ENCODE assay signal across 31 cellular contexts in genomic region chr18:48808476-48808875, GRCh38.
DNase-seq lines count a peak whose midpoint lies in the region; ATAC-seq, FAIRE-seq and TF ChIP-seq lines count a peak whose summit lies in the region.
"Had no signal": no experiment of that assay in that cellular context is flagged by ENCODE, and none has a peak within 500 bp of the region (broad histone marks: within the 10 kb centered on the region; RNA-seq: fewer than 3 reads in every experiment).

No MANE protein-coding gene starts in this region.

- DNase-seq in D721Med (ENCODE audit: insufficient read length, low spot score) (no peak), LHCN-M2 (ENCODE audit: low read depth) (peak; percentile 75), dermis blood vessel endothelial cell (peak; percentile 52), medulla oblongata (ENCODE audit: extremely low spot score) (peak; percentile 16), urothelium cell line (ENCODE audit: low spot score) (no peak), NOMO-1 (lab: John Stamatoyannopoulos, UW; ENCODE audit: unreplicated experiment in 2 of 2) (no peak)
- no peak for DNase-seq in activated CD4-positive, alpha-beta T cell treated with anti-CD3 and anti-CD28 coated beads, Interleukin-2, amount 50 U/mL, for 1 hour
- DNase-seq: activated CD4-positive, alpha-beta T cell treated with anti-CD3 and anti-CD28 coated beads, Interleukin-2, amount 50 U/mL, for 4 hours; activated CD4-positive, CD25-positive, alpha-beta regulatory T cell; activated CD8-positive, alpha-beta memory T cell treated with anti-CD3 and anti-CD28 coated beads, Interleukin-2, amount 10 ng/mL, durations not matched to agents 7 days and 5 days; activated gamma-delta T cell; activated naive CD8-positive, alpha-beta T cell treated with anti-CD3 and anti-CD28 coated beads for 36 hours; activated T-cell treated with anti-CD3 and anti-CD28 coated beads, Interleukin-2, amount 50 U/mL, for 4 hours; cerebellar nuclear complex; COR-L47; DMS53; H9; immature natural killer cell; left lung; MM.1S; NCI-H1105 treated with DMSO at 0.1 percent for 48 hours; NCI-H2029; NCI-H226; NCI-H774; psoas muscle; SK-N-SH; substantia nigra; upper lobe of right lung had no signal

- TF ChIP-seq CTCF in D721Med (IDR thresholded peaks at IDR 0.05; ENCODE audit: insufficient read depth, missing control alignments) = no peak

- peak; percentile 73 for FAIRE-seq in D721Med (lab: Jason Lieb, UNC)
- FAIRE-seq in urothelium cell line (lab: Jason Lieb, UNC) = no peak
- FAIRE-seq: GM12891 had no signal

- no peak for ATAC-seq in GM19455 (IDR thresholded peaks at IDR 0.05; ENCODE audit: unreplicated experiment)
- ATAC-seq: activated CD8-positive, alpha-beta memory T cell treated with anti-CD3 and anti-CD28 coated beads, Interleukin-2, amount 10 ng/mL, durations not matched to agents 7 days and 5 days; activated T-cell treated with anti-CD3 and anti-CD28 coated beads, Interleukin-2, amount 50 U/mL, for 4 hours; left lung; psoas muscle; stimulated activated memory B cell treated with anti-CD40 and anti-IgM and Interleukin-4, amounts not matched to agents 10 μg/mL and 1 μg/mL and 100 μg/mL, for 72 hours; upper lobe of right lung had no signal

Comparison
In these comparisons a context has a peak if more than half of its experiments do, and no peak if none do; other contexts are left out.
1. DNase-seq: peak in LHCN-M2 (single experiment), dermis blood vessel endothelial cell (single experiment) and medulla oblongata (single experiment); none in D721Med (single experiment), urothelium cell line (single experiment), NOMO-1 (0 of 2) and activated CD4-positive, alpha-beta T cell treated with anti-CD3 and anti-CD28 coated beads, Interleukin-2, amount 50 U/mL, for 1 hour (single experiment).